ENCODE assay signal across 8 cellular contexts in genomic region chr18:10213526-10213925, GRCh38.
DNase-seq lines count a peak whose midpoint lies in the region; ATAC-seq, FAIRE-seq and TF ChIP-seq lines count a peak whose summit lies in the region.

No MANE protein-coding gene starts in this region.

- no peak overlapping the region for H3K4me2 ChIP-seq in mesenchymal stem cell (ENCODE audit: low read length, poor library complexity, severe bottlenecking)

- H3K27ac ChIP-seq in mesenchymal stem cell (ENCODE audit: low read length, poor library complexity, severe bottlenecking) (no peak overlapping the region), RWPE1 (no peak overlapping the region), right atrium auricular region (no peak overlapping the region)

- H2AFZ ChIP-seq in mesenchymal stem cell (ENCODE audit: low read depth, low read length) = peak overlapping the region; percentile 61

- no peak overlapping the region for H2BK5ac ChIP-seq in mesenchymal stem cell (ENCODE audit: low read depth, low read length, poor library complexity, severe bottlenecking)

- peaks cover 9% of the 10 kb centered on the region for H3K9me3 ChIP-seq in mesenchymal stem cell (ENCODE audit: control insufficient read depth, low read length)
- H3K9me3 ChIP-seq in right atrium auricular region = no peaks in the 10 kb centered on the region

- H3K36me3 ChIP-seq in mesenchymal stem cell (ENCODE audit: control insufficient read depth in 1 of 2, insufficient read depth in 2 of 2, low read depth in 1 of 2, low read length in 2 of 2) (no peaks in the 10 kb centered on the region), right atrium auricular region (no peaks in the 10 kb centered on the region)

- no peak overlapping the region for H2BK15ac ChIP-seq in mesenchymal stem cell (ENCODE audit: low read depth, poor library complexity, severe bottlenecking)

- peak; percentile 84 for ATAC-seq in HG03460 (IDR thresholded peaks at IDR 0.05; ENCODE audit: unreplicated experiment)

- no peaks in the 10 kb centered on the region for H3K4me1 ChIP-seq in mesenchymal stem cell (ENCODE audit: control insufficient read depth, insufficient read depth, low read depth, low read length)
- no peaks in the 10 kb centered on the region for H3K4me1 ChIP-seq in right atrium auricular region

- no peak overlapping the region for H3K14ac ChIP-seq in mesenchymal stem cell (ENCODE audit: low read length in 2 of 2)

- POLR2A ChIA-PET in RWPE1 (lab: Yijun Ruan, JAX; ENCODE audit: low non-redundant PET) = no interaction called here

- no peak overlapping the region for H2AK5ac ChIP-seq in mesenchymal stem cell (ENCODE audit: low read length, severe bottlenecking)

- no peaks in the 10 kb centered on the region for H3K79me1 ChIP-seq in mesenchymal stem cell (replicated peaks; ENCODE audit: low read length, poor library complexity, severe bottlenecking)

- CTCF ChIA-PET in RWPE1 (lab: Yijun Ruan, JAX) = no interaction called here

- TF ChIP-seq CTCF in RWPE1 (conservative IDR thresholded peaks at IDR 0.05; ENCODE audit: low read depth) = no peak
- no peak for TF ChIP-seq CTCF in right atrium auricular region (IDR thresholded peaks at IDR 0.05)

- whole genome bisulfite sequencing in mesenchymal stem cell = 17% methylated on average over 3 of the region's 3 CpGs

- no peak overlapping the region for H3K18ac ChIP-seq in mesenchymal stem cell (ENCODE audit: low read depth in 1 of 2, low read length in 2 of 2)

- no peak overlapping the region for H2BK120ac ChIP-seq in mesenchymal stem cell (ENCODE audit: low read depth, low read length)

- H3K9ac ChIP-seq in mesenchymal stem cell (ENCODE audit: low read length) = no peak overlapping the region

- FAIRE-seq in GM19239 (lab: Jason Lieb, UNC) = peak; percentile 51

- H3K27me3 ChIP-seq in mesenchymal stem cell (ENCODE audit: control insufficient read depth in 1 of 2, insufficient read depth in 1 of 2, low read length in 2 of 2) (peaks cover 0 to 8% of the 10 kb centered on the region in 2 experiments), right atrium auricular region (no peaks in the 10 kb centered on the region)

- H4K8ac ChIP-seq in mesenchymal stem cell (ENCODE audit: low read length) = no peak overlapping the region

- H2BK12ac ChIP-seq in mesenchymal stem cell (ENCODE audit: low read length in 2 of 2) = no peak overlapping the region

- H4K91ac ChIP-seq in mesenchymal stem cell (ENCODE audit: low read length) = no peak overlapping the region

- no peak overlapping the region for H3K4ac ChIP-seq in mesenchymal stem cell (ENCODE audit: low read depth in 1 of 2, low read length in 2 of 2)

- no peak overlapping the region for H3K23ac ChIP-seq in mesenchymal stem cell (ENCODE audit: low read length in 2 of 2)

- H3K4me3 ChIP-seq in mesenchymal stem cell (ENCODE audit: insufficient read depth in 1 of 2, low read depth in 1 of 2, low read length in 2 of 2) = no peak overlapping the region
- H3K4me3 ChIP-seq in right atrium auricular region = no peak overlapping the region

- DNase-seq in AML-193 (lab: John Stamatoyannopoulos, UW) (peak; percentile 83 to 87), GM19239 (ENCODE audit: insufficient read length, low spot score) (peak; percentile 13), SIG-M5 (lab: John Stamatoyannopoulos, UW) (peak; percentile 93), mesenchymal stem cell (peak; percentile 84), RWPE1 (ENCODE audit: low spot score) (no peak), right atrium auricular region (ENCODE audit: low spot score) (no peak)
- no peak for DNase-seq in activated effector memory CD4-positive, alpha-beta T cell treated with anti-CD3 and anti-CD28 coated beads, Interleukin-2, amount 50 U/mL, for 16 hours

Comparison
In these comparisons a context has a peak if more than half of its experiments do, and no peak if none do; other contexts are left out.
1. DNase-seq: peak in AML-193 (2 of 2), GM19239 (single experiment), SIG-M5 (single experiment) and mesenchymal stem cell (single experiment); none in activated effector memory CD4-positive, alpha-beta T cell treated with anti-CD3 and anti-CD28 coated beads, Interleukin-2, amount 50 U/mL, for 16 hours (single experiment), RWPE1 (single experiment) and right atrium auricular region (single experiment).